8 cellular contexts compared by ENCODE assay signal in the genomic region with DNA sequence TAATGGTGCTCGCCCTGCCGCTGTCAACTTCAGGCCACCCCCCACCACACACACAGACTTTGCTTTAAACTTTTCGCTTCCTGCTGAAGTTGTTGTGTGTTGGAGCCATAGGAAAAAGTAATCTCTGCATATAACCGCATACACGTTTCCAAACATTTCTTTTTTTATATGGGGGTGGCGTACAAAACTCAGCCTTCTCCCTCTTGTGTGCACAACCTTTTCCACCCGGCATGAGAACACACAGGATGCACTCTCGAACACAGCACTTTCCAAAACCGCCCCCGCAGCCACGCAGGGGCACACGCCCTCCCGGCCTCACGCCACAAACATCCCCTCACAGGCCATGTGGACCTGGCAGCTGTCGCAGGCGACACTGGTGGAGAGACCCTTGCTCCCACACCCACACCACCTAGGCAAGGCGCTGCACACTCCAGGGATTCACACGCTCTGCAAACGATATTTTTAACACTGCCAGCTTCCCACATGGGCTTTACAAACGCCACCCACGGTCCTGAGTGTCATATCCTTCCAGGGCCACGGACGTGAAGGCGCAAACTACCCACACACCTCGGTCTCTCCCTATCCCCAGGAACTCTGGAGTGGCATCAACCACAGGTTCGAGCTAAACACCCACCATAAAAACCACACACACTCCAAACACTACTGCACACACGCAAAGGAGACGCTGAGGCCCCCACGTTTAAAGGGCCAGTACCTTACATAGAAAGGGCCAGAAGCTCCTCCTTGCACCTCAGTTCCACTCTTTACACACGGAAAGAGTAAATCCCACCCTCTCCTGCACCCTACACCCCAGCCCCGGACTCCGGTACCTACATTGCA. TPM values are rescaled to one million over a fixed set of nuclear protein-coding genes. Genes with fewer than 3 reads are reported as not detected.
DNase-seq lines count a peak whose midpoint lies in the region; ATAC-seq and TF ChIP-seq lines count a peak whose summit lies in the region.

No MANE protein-coding gene starts in this region.

- TF ChIP-seq CTCF in HL-60 (IDR thresholded peaks at IDR 0.05; ENCODE audit: insufficient read depth, low read length) (no peak), upper lobe of left lung (IDR thresholded peaks at IDR 0.05) (no peak)

- TF ChIP-seq EP300 in upper lobe of left lung (IDR thresholded peaks at IDR 0.05), result no peak

- H3K27me3 ChIP-seq in HL-60 (ENCODE audit: insufficient read depth, poor library complexity, severe bottlenecking) (no peaks in the 10 kb centered on the region), neuron (ENCODE audit: insufficient read depth, low read length) (peaks cover 33% of the 10 kb centered on the region), upper lobe of left lung (no peaks in the 10 kb centered on the region)

- H3K36me3 Mint-ChIP-seq in activated CD8-positive, alpha-beta memory T cell treated with anti-CD3 and anti-CD28 coated beads, Interleukin-2, amount 10 ng/mL, durations not matched to agents 7 days and 5 days, result peaks cover 3% of the 10 kb centered on the region

- no peaks in the 10 kb centered on the region for H3K9me3 Mint-ChIP-seq in activated CD8-positive, alpha-beta memory T cell treated with anti-CD3 and anti-CD28 coated beads, Interleukin-2, amount 10 ng/mL, durations not matched to agents 7 days and 5 days (ENCODE audit: low read depth)

- H3K36me3 ChIP-seq in neuron (ENCODE audit: insufficient read depth, low read length) (no peaks in the 10 kb centered on the region), upper lobe of left lung (peaks cover 0 to 13% (median 9%) of the 10 kb centered on the region in 4 donors)

- H3K4me1 ChIP-seq in neuron (ENCODE audit: insufficient read depth, low read length) (peaks cover 49% of the 10 kb centered on the region), upper lobe of left lung (peaks cover 74 to 99% (median 79%) of the 10 kb centered on the region in 4 donors)

- H3K27me3 Mint-ChIP-seq in activated CD8-positive, alpha-beta memory T cell treated with anti-CD3 and anti-CD28 coated beads, Interleukin-2, amount 10 ng/mL, durations not matched to agents 7 days and 5 days, result no peaks in the 10 kb centered on the region

- peaks cover 70% of the 10 kb centered on the region for H3K4me1 Mint-ChIP-seq in activated CD8-positive, alpha-beta memory T cell treated with anti-CD3 and anti-CD28 coated beads, Interleukin-2, amount 10 ng/mL, durations not matched to agents 7 days and 5 days

- H3K4me3 ChIP-seq in HL-60 (replicated peaks; ENCODE audit: insufficient read depth, low read length) (peak overlapping the region; percentile 54), neuron (ENCODE audit: low read length) (peak overlapping the region; percentile 49), upper lobe of left lung (peak overlapping the region; percentile 27 to 83 (median 70))

- TF ChIP-seq POLR2A in upper lobe of left lung (IDR thresholded peaks at IDR 0.05), result no peak

- WGBS in upper lobe of left lung, 2 donors, result 7 to 10% methylated on average over 26 to 32 of the region's 32 CpGs

- CTCF ChIA-PET in activated CD8-positive, alpha-beta memory T cell treated with anti-CD3 and anti-CD28 coated beads, Interleukin-2, amount 10 ng/mL, durations not matched to agents 7 days and 5 days (lab: Charles Lee), result interaction anchor here (0.6 to 19.8 kb wide), 17 partner anchors 9 to 153 kb away, joined by 3 to 294 read pairs (median 4); a partner anchor contains a TSS

- peak overlapping the region; percentile 47 for H2AFZ ChIP-seq in neuron (ENCODE audit: low read depth, low read length)

- peak overlapping the region; percentile 88 for H3K27ac Mint-ChIP-seq in activated CD8-positive, alpha-beta memory T cell treated with anti-CD3 and anti-CD28 coated beads, Interleukin-2, amount 10 ng/mL, durations not matched to agents 7 days and 5 days

- ATAC-seq in activated CD8-positive, alpha-beta memory T cell treated with anti-CD3 and anti-CD28 coated beads, Interleukin-2, amount 10 ng/mL, durations not matched to agents 7 days and 5 days, result peak; percentile 8
- ATAC-seq in upper lobe of left lung (ENCODE audit: low FRiP score in 2 of 2) (no peak), HG03378 (IDR thresholded peaks at IDR 0.05; ENCODE audit: unreplicated experiment) (no peak)

- H3K9me3 ChIP-seq in neuron (ENCODE audit: low read length) (no peaks in the 10 kb centered on the region), upper lobe of left lung (no peaks in the 10 kb centered on the region)

- peak overlapping the region; percentile 86 for H3K4me3 Mint-ChIP-seq in activated CD8-positive, alpha-beta memory T cell treated with anti-CD3 and anti-CD28 coated beads, Interleukin-2, amount 10 ng/mL, durations not matched to agents 7 days and 5 days

- peak overlapping the region; percentile 48 for H3K27ac ChIP-seq in HL-60 (replicated peaks)
- peak overlapping the region; percentile 99 for H3K27ac ChIP-seq in epithelial cell of prostate
- H3K27ac ChIP-seq in upper lobe of left lung, result peak overlapping the region; percentile 98 to 100 (median 99)

- DNase-seq in GM03348 (ENCODE audit: low spot score) (peak; percentile 69), HL-60 (ENCODE audit: low read depth in 1 of 2, low spot score in 1 of 2) (peak in 1 of 2 experiments; percentile 60), epithelial cell of prostate (ENCODE audit: low read depth, low spot score) (no peak), upper lobe of left lung (peak in 1 of 2 donors; percentile 76), NCI-H1930 (lab: John Stamatoyannopoulos, UW) (no peak)
- peak; percentile 78 for DNase-seq in activated CD8-positive, alpha-beta memory T cell treated with anti-CD3 and anti-CD28 coated beads, Interleukin-2, amount 10 ng/mL, durations not matched to agents 7 days and 5 days

RNA-seq across cellular contexts. Expression of a gene that starts 12.3 kb away (rescaled TPM):
- total RNA-seq in activated CD8-positive, alpha-beta memory T cell treated with anti-CD3 and anti-CD28 coated beads, Interleukin-2, amount 10 ng/mL, durations not matched to agents 7 days and 5 days, result 100 to 1,000 TPM; 567 to 729 TPM
- total RNA-seq in upper lobe of left lung, result 10 to 100 TPM in 1 of 6 donors, 1 to 10 TPM in 5; 3.1 to 12.9 (median 4.7) TPM

RNA-seq across cellular contexts. Expression of a gene that starts 12.7 kb away (rescaled TPM):
- 10 to 100 TPM; 29.4 to 38.8 TPM for total RNA-seq in activated CD8-positive, alpha-beta memory T cell treated with anti-CD3 and anti-CD28 coated beads, Interleukin-2, amount 10 ng/mL, durations not matched to agents 7 days and 5 days
- 10 to 100 TPM; 21.2 to 43.0 (median 32.1) TPM for total RNA-seq in upper lobe of left lung

RNA-seq across cellular contexts. Expression of a gene that starts 38.6 kb away (rescaled TPM):
- total RNA-seq in activated CD8-positive, alpha-beta memory T cell treated with anti-CD3 and anti-CD28 coated beads, Interleukin-2, amount 10 ng/mL, durations not matched to agents 7 days and 5 days, result 10 to 100 TPM; 19.6 to 28.1 TPM
- 100 to 1,000 TPM in 1 of 6 donors, 10 to 100 TPM in 5; 19.8 to 164 (median 28.6) TPM for total RNA-seq in upper lobe of left lung

RNA-seq across cellular contexts. Expression of a gene that starts 38.8 kb away (rescaled TPM):
- 10 to 100 TPM; 35.8 to 47.0 TPM for total RNA-seq in activated CD8-positive, alpha-beta memory T cell treated with anti-CD3 and anti-CD28 coated beads, Interleukin-2, amount 10 ng/mL, durations not matched to agents 7 days and 5 days
- 10 to 100 TPM in 5 of 6 donors, 1 to 10 TPM in 1; 9.6 to 52.4 (median 24.0) TPM for total RNA-seq in upper lobe of left lung

RNA-seq across cellular contexts. Expression of a gene that starts 48.8 kb away (rescaled TPM):
- total RNA-seq in activated CD8-positive, alpha-beta memory T cell treated with anti-CD3 and anti-CD28 coated beads, Interleukin-2, amount 10 ng/mL, durations not matched to agents 7 days and 5 days, result 100 to 1,000 TPM in 1 of 2 experiments, 10 to 100 TPM in 1; 99.0 to 137 TPM
- total RNA-seq in upper lobe of left lung, result 1 to 10 TPM; 1.5 to 5.3 (median 2.1) TPM

Comparison
In these comparisons a context has a peak if more than half of its experiments do, and no peak if none do; other contexts are left out.
1. DNase-seq: peak in GM03348 (single experiment) and activated CD8-positive, alpha-beta memory T cell treated with anti-CD3 and anti-CD28 coated beads, Interleukin-2, amount 10 ng/mL, durations not matched to agents 7 days and 5 days (single experiment); none in epithelial cell of prostate (single experiment) and NCI-H1930 (0 of 2).
2. H3K27ac ChIP-seq: peak in every context shown above with its lines; median percentile 99 in epithelial cell of prostate; 99 in upper lobe of left lung; 48 in HL-60.
3. RNA of a gene that starts 12.3 kb away (total RNA-seq): 567 to 729 TPM in activated CD8-positive, alpha-beta memory T cell treated with anti-CD3 and anti-CD28 coated beads, Interleukin-2, amount 10 ng/mL, durations not matched to agents 7 days and 5 days; 3.1 to 12.9 TPM in upper lobe of left lung; every median in the first group is over 10 times any median in the second.
4. Peak in every context shown above with its lines, with median percentiles within 50 percentile points of each other: H3K4me3 ChIP-seq.